In genomic region chr15:75720787-75721461, GRCh38 we compare ENCODE assay signal across 1 cellular context.
TF ChIP-seq lines count a peak whose summit lies in the region.

No MANE protein-coding gene starts in this region.

TF ChIP-seq in IMR-90, 13 proteins besides CTCF, POLR2A, EP300 and RAD21:
- TF ChIP-seq ELK1 (IDR thresholded peaks at IDR 0.05; ENCODE audit: borderline replicate concordance, low read depth, low read length) (no peak), CEBPB (IDR thresholded peaks at IDR 0.05; ENCODE audit: low read depth, low read length) (peak; percentile 95), CHD1 (IDR thresholded peaks at IDR 0.05; ENCODE audit: low read depth, low read length) (no peak)
